Comparison of ENCODE assay signal across 11 cellular contexts in the genomic region with DNA sequence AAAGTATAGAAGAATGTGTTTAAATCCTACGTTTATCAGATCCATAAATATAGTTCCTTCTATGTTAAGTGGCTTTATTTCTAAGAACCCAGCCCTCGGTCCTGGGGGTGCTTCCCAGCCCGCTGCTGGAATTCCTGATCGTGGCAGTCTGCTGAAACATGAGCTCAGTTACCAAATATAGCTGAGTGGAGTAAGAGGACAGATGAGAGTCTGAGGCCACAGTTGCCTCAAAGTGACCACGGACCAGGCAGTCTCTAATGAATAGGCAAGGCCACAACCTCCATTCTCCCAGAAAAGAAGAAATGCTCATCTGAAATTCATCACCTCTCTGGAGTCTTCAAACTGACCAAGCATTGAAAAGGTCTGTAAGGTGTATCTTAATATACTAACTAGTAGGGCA. TPM values are rescaled to one million over a fixed set of nuclear protein-coding genes. Genes with fewer than 3 reads are reported as not detected.
DNase-seq lines count a peak whose midpoint lies in the region; ATAC-seq and TF ChIP-seq lines count a peak whose summit lies in the region.
"Had no signal": no experiment of that assay in that cellular context is flagged by ENCODE, and none has a peak within 500 bp of the region (broad histone marks: within the 10 kb centered on the region; RNA-seq: fewer than 3 reads in every experiment).

A gene (plus strand): TSS at position 219 of the 400 bp plus-strand sequence.

- in situ Hi-C loops in Caki2 (cut with HindIII; ENCODE audit: low pct_unique_long_range_greater_than_20kb, low sequenced_read_pairs) = no loop called here

- no peak within 1 kb of the TSS for H3K9ac ChIP-seq in MM.1S (ENCODE audit: low read length)

- H3K27me3 ChIP-seq in MM.1S (replicated peaks; ENCODE audit: insufficient read depth, low read length) = no peaks in the 10 kb centered on the region

- DNase-seq in Caki2 (ENCODE audit: low read depth) (no peak), fibroblast of villous mesenchyme (ENCODE audit: low read depth) (peak; percentile 42), omental fat pad (ENCODE audit: low spot score) (no peak), MM.1S (no peak), OCI-LY7 (ENCODE audit: low spot score) (no peak)
- DNase-seq: activated CD4-positive, alpha-beta T cell treated with anti-CD3 and anti-CD28 coated beads for 1 hour; DMS79; NCI-H2081 had no signal

- CTCF ChIA-PET in OCI-LY7 (lab: Charles Lee; ENCODE audit: unreplicated experiment) = no interaction called here

- no peaks in the 10 kb centered on the region for H3K36me3 ChIP-seq in MM.1S (replicated peaks; ENCODE audit: insufficient read depth, low read length)
- H3K36me3 ChIP-seq in OCI-LY7 (ENCODE audit: insufficient read depth, low read length) = no peaks in the 10 kb centered on the region

- H3K9me2 ChIP-seq in MM.1S (replicated peaks; ENCODE audit: insufficient read depth, low read length) (no peaks in the 10 kb centered on the region), OCI-LY7 (ENCODE audit: insufficient read depth, low read length) (no peaks in the 10 kb centered on the region)

- TF ChIP-seq CTCF in fibroblast of villous mesenchyme (IDR thresholded peaks at IDR 0.05; ENCODE audit: insufficient read depth, low read depth, low read length) (no peak), omental fat pad (IDR thresholded peaks at IDR 0.05) (no peak), MM.1S (IDR thresholded peaks at IDR 0.05; ENCODE audit: low read length) (no peak), OCI-LY7 (conservative IDR thresholded peaks at IDR 0.05; ENCODE audit: low read length) (no peak)

- H3K4me2 ChIP-seq in MM.1S (ENCODE audit: low read depth, low read length) (no peak within 1 kb of the TSS), OCI-LY7 (ENCODE audit: low read length) (no peak within 1 kb of the TSS)

- no TSS peak for BruUV-seq in OCI-LY7 (replicated peaks; lab: Mats Ljungman, UMichigan)

- ATAC-seq in SK-N-SH treated with all-trans-retinoic acid at 6 μM for 48 hours = peak; percentile 71
- ATAC-seq in omental fat pad (ENCODE audit: low FRiP score) = no peak
- no peak for ATAC-seq in HG03280 (IDR thresholded peaks at IDR 0.05; ENCODE audit: unreplicated experiment)
- ATAC-seq in HG03342 (IDR thresholded peaks at IDR 0.05; ENCODE audit: unreplicated experiment) = no peak

- H3K27ac ChIP-seq in MM.1S (ENCODE audit: low read length) (no peak within 1 kb of the TSS), OCI-LY7 (ENCODE audit: low read depth, low read length, poor library complexity, severe bottlenecking) (no peak within 1 kb of the TSS)

- H3K4me1 ChIP-seq in MM.1S (ENCODE audit: low read length) (peaks cover 6% of the 10 kb centered on the region; the same call in 1 of the 2 replicates), OCI-LY7 (ENCODE audit: insufficient read depth, low read length, poor library complexity, severe bottlenecking) (no peaks in the 10 kb centered on the region)

- H3K9me3 ChIP-seq in MM.1S (replicated peaks; ENCODE audit: insufficient read depth, low read length) (no peaks in the 10 kb centered on the region), OCI-LY7 (ENCODE audit: low read length) (no peaks in the 10 kb centered on the region)

- H3F3A ChIP-seq in MM.1S (ENCODE audit: insufficient read depth, low read length) = no peaks in the 10 kb centered on the region

- POLR2A ChIA-PET in OCI-LY7 (lab: Charles Lee) = interaction anchor here (1.3 kb wide), 1 partner anchor 10 kb away, joined by 4 read pairs; no protein-coding TSS in a partner anchor

- intact Hi-C loops in OCI-LY7 (cut with micrococcal nuclease; ENCODE audit: unreplicated experiment) = no loop called here

- H4K20me1 ChIP-seq in MM.1S (ENCODE audit: insufficient read depth, low read length) = no peaks in the 10 kb centered on the region
- H4K20me1 ChIP-seq in OCI-LY7 (ENCODE audit: insufficient read depth, low read length) = no peaks in the 10 kb centered on the region

- H3K4me3 ChIP-seq in fibroblast of villous mesenchyme (ENCODE audit: low read depth, low read length) (no peak within 1 kb of the TSS), MM.1S (ENCODE audit: low read length) (no peak within 1 kb of the TSS), OCI-LY7 (ENCODE audit: low read depth, low read length, poor library complexity, severe bottlenecking) (no peak within 1 kb of the TSS)

- H2AFZ ChIP-seq in MM.1S (ENCODE audit: low read length) (no peak within 1 kb of the TSS), OCI-LY7 (ENCODE audit: low read length) (no peak within 1 kb of the TSS)

- H3K79me2 ChIP-seq in MM.1S (ENCODE audit: low read length) = no peaks in the 10 kb centered on the region
- no peaks in the 10 kb centered on the region for H3K79me2 ChIP-seq in OCI-LY7 (ENCODE audit: insufficient read depth, low read depth, low read length)

TF ChIP-seq in SK-N-SH treated with all-trans-retinoic acid at 6 μM for 48 hours, 23 proteins besides CTCF, POLR2A, EP300 and RAD21:
- no peak for TF ChIP-seq GLIS3 (CRISPR knock-in tag; IDR thresholded peaks at IDR 0.05)
- no peak for TF ChIP-seq ZFP30 (CRISPR knock-in tag; IDR thresholded peaks at IDR 0.05)
- TF ChIP-seq OSR1 (CRISPR knock-in tag; IDR thresholded peaks at IDR 0.05) = no peak
- TF ChIP-seq ISL1 (CRISPR knock-in tag; IDR thresholded peaks at IDR 0.05) = no peak
- TF ChIP-seq ZNF70 (CRISPR knock-in tag; IDR thresholded peaks at IDR 0.05) = no peak

RNA-seq across cellular contexts. Expression of the gene that starts here (rescaled TPM):
- total RNA-seq in Caki2 (2014; rRNA removed; shearing (Covaris generic); ENCODE audit: low replicate concordance) = 95.9 and 130 TPM in 2 replicates
- total RNA-seq in fibroblast of villous mesenchyme = 188 and 281 TPM in 2 replicates
- total RNA-seq in omental fat pad = 100 to 1,000 TPM in 1 of 4 donors, 10 to 100 TPM in 3; 58.5 to 164 (median 84.2) TPM
- 0.18 and 0.73 TPM in 2 replicates for total RNA-seq in OCI-LY7 (2014; rRNA removed; shearing (Covaris generic))
- 2.5 and 2.8 TPM in 2 replicates for total RNA-seq in OCI-LY7 (2022)

Comparison
In these comparisons a context has a peak if more than half of its experiments do, and no peak if none do; other contexts are left out.
1. RNA of the gene that starts here (total RNA-seq): 188 to 281 TPM in fibroblast of villous mesenchyme, 95.9 to 130 TPM in Caki2 and 58.5 to 164 TPM in omental fat pad; 0.18 to 2.8 TPM in OCI-LY7; every median in the first group is over 10 times any median in the second.